ENCODE assay signal across 8 cellular contexts in the genomic region with DNA sequence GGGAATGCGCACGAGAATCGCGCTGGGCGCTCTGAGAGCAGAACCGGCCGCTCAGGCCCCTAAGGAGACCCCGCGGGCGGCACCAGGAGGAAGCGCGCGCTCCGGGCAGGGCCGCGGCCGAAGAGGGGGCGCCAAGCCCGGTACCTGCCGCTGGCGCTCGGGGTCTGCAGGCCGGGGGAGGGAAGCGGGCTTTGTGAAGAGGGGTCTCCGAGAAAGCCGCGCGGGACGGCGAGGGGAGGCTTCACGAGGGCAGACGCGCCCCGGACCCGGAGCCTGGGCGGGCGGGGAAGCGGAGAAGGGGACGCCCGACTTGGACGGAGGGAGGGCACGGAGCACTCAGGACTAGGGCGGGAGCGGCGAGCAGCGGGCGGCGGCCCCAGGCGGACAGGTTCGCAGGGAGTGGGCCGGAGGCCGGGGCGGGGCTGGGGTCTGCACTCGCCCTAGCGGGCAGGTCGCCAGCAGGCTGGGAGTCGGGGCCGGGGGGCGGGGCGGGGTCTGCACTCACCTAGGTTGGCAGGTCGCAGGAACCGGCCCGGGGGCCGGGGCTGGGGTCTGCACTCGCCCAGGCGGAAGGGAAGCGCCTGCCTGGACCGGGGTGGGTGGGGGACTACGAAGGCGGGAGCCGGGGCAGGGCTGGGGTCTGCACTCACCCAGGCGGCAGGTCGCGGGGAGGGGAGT. TPM values are rescaled to one million over a fixed set of nuclear protein-coding genes. Genes with fewer than 3 reads are reported as not detected.
A peak's percentile ranks its signal among the peaks of the same experiment; 100 is the strongest.
DNase-seq lines count a peak whose midpoint lies in the region; ATAC-seq and TF ChIP-seq lines count a peak whose summit lies in the region.

No MANE protein-coding gene starts in this region.

- peaks cover 40% of the 10 kb centered on the region for H3K4me1 Mint-ChIP-seq in activated CD4-positive, alpha-beta memory T cell treated with anti-CD3 and anti-CD28 coated beads for 36 hours (ENCODE audit: low read depth)
- H3K4me1 Mint-ChIP-seq in nephron: peaks cover 11% of the 10 kb centered on the region

- peak overlapping the region; percentile 91 for H3K4me3 ChIP-seq in fibroblast of the aortic adventitia (ENCODE audit: low read depth, low read length)

- no peaks in the 10 kb centered on the region for H3K27me3 Mint-ChIP-seq in activated CD4-positive, alpha-beta memory T cell treated with anti-CD3 and anti-CD28 coated beads for 36 hours
- H3K27me3 Mint-ChIP-seq in nephron (ENCODE audit: low read depth): no peaks in the 10 kb centered on the region

- intact Hi-C loops in activated CD4-positive, alpha-beta memory T cell treated with anti-CD3 and anti-CD28 coated beads for 36 hours (cut with micrococcal nuclease): loop anchor here (1.0 to 5.0 kb wide), 4 partner anchors 10 to 149 kb away; a partner anchor contains a TSS

- CTCF ChIA-PET in activated CD4-positive, alpha-beta memory T cell treated with anti-CD3 and anti-CD28 coated beads for 36 hours (lab: Charles Lee): interaction anchor here (0.8 to 2.0 kb wide), 7 partner anchors 12 to 148 kb away, joined by 3 to 5 read pairs (median 4); no protein-coding TSS in a partner anchor

- POLR2A ChIA-PET in activated CD4-positive, alpha-beta memory T cell treated with anti-CD3 and anti-CD28 coated beads for 36 hours (lab: Charles Lee): interaction anchor here (0.6 to 3.0 kb wide), 16 partner anchors 9 to 369 kb away, joined by 3 to 22 read pairs (median 5); a partner anchor contains a TSS

- ATAC-seq in HG03571 (IDR thresholded peaks at IDR 0.05; ENCODE audit: unreplicated experiment): peak; percentile 0
- no peak for ATAC-seq in HG03159 (IDR thresholded peaks at IDR 0.05; ENCODE audit: unreplicated experiment)
- no peak for ATAC-seq in GM18502 (IDR thresholded peaks at IDR 0.05; ENCODE audit: poor library complexity, unreplicated experiment)

- peaks cover 4% of the 10 kb centered on the region for H3K36me3 Mint-ChIP-seq in activated CD4-positive, alpha-beta memory T cell treated with anti-CD3 and anti-CD28 coated beads for 36 hours
- H3K36me3 Mint-ChIP-seq in nephron (ENCODE audit: low read depth): no peaks in the 10 kb centered on the region

- peak overlapping the region; percentile 85 for H3K4me3 Mint-ChIP-seq in activated CD4-positive, alpha-beta memory T cell treated with anti-CD3 and anti-CD28 coated beads for 36 hours
- peak overlapping the region; percentile 86 to 90 (median 90) for H3K4me3 Mint-ChIP-seq in nephron

- H3K27ac Mint-ChIP-seq in activated CD4-positive, alpha-beta memory T cell treated with anti-CD3 and anti-CD28 coated beads for 36 hours: peak overlapping the region; percentile 87
- peak overlapping the region; percentile 49 to 89 (median 76) for H3K27ac Mint-ChIP-seq in nephron

- DNase-seq in Daoy (ENCODE audit: low read depth): peak; percentile 42
- DNase-seq in activated CD4-positive, alpha-beta memory T cell treated with anti-CD3 and anti-CD28 coated beads for 36 hours: peak; percentile 39
- DNase-seq in fibroblast of the aortic adventitia (ENCODE audit: low read depth): no peak
- no peak for DNase-seq in stimulated activated CD4-positive, alpha-beta T cell treated with anti-CD3 and anti-CD28 coated beads, Interleukin-1b, Interleukin-23, amount 100 ng/mL, for 48 hours

- H3K9me3 Mint-ChIP-seq in activated CD4-positive, alpha-beta memory T cell treated with anti-CD3 and anti-CD28 coated beads for 36 hours: no peaks in the 10 kb centered on the region
- no peaks in the 10 kb centered on the region for H3K9me3 Mint-ChIP-seq in nephron

- TF ChIP-seq CTCF in fibroblast of the aortic adventitia (IDR thresholded peaks at IDR 0.05; ENCODE audit: insufficient read depth, low read length) (no peak), nephron (IDR thresholded peaks at IDR 0.05; ENCODE audit: unreplicated experiment in 3 of 3) (no peak)

RNA-seq across cellular contexts. Expression of a gene that starts 0.8 kb away (rescaled TPM):
- total RNA-seq in Daoy (2014; rRNA removed; shearing (Covaris generic)): 60.4 and 66.3 TPM in 2 replicates
- total RNA-seq in activated CD4-positive, alpha-beta memory T cell treated with anti-CD3 and anti-CD28 coated beads for 36 hours: 10 to 100 TPM; 62.4 to 64.2 TPM
- 69.0 and 105 TPM in 2 replicates for total RNA-seq in fibroblast of the aortic adventitia (ENCODE audit: low replicate concordance)

RNA-seq across cellular contexts. Expression of a gene that starts 27.9 kb away (rescaled TPM):
- 2.6 and 6.7 TPM in 2 replicates for total RNA-seq in Daoy (2014; rRNA removed; shearing (Covaris generic))
- 10 to 100 TPM in 1 of 2 experiments, 1 to 10 TPM in 1; 9.2 to 10.2 TPM for total RNA-seq in activated CD4-positive, alpha-beta memory T cell treated with anti-CD3 and anti-CD28 coated beads for 36 hours
- total RNA-seq in fibroblast of the aortic adventitia (ENCODE audit: low replicate concordance): 6.1 and 34.6 TPM in 2 replicates

Comparison
In these comparisons a context has a peak if more than half of its experiments do, and no peak if none do; other contexts are left out.
1. DNase-seq: peak in Daoy (single experiment) and activated CD4-positive, alpha-beta memory T cell treated with anti-CD3 and anti-CD28 coated beads for 36 hours (single experiment); none in fibroblast of the aortic adventitia (single experiment) and stimulated activated CD4-positive, alpha-beta T cell treated with anti-CD3 and anti-CD28 coated beads, Interleukin-1b, Interleukin-23, amount 100 ng/mL, for 48 hours (single experiment).